Comparison of ENCODE assay signal across 1 cellular context in the genomic region with DNA sequence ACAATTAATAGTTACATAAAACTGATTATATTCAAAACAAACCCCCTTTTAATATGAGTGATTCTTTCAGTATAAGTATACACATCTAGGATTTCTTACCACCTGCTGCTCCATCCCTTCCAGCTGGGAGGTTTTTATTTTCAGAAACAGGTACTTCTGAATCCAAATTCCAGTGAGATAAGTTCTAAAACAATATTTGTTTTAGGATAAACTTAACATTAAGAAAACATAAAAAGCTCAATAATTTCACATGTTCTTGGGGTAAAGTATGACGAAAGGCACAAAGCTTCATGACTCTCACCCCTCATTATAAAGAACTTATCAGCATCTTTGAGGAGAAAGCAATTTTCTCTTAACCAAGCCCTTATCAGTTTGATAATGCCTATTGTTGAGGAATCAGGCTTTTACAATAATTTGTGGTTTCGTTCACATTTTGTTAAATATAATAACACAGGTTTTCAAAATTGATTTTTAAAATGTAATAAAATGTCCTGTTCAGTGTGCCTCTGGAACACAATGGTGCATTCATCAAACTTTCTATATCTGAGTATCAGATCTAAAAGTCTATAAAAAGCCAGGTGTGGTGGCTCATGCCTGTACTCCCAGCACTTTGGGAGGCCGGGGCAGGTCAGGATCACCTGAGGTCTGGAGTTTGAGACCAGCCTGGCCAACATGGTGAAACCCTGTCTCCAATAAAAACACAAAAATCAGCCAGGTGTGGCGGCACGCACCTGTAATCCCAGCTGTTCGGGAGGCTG.
TF ChIP-seq lines count a peak whose summit lies in the region.

No MANE protein-coding gene starts in this region.

TF ChIP-seq in HEK293, 187 proteins besides CTCF, POLR2A, EP300 and RAD21 (continued from another document):
- TF ChIP-seq, protein P1, sequence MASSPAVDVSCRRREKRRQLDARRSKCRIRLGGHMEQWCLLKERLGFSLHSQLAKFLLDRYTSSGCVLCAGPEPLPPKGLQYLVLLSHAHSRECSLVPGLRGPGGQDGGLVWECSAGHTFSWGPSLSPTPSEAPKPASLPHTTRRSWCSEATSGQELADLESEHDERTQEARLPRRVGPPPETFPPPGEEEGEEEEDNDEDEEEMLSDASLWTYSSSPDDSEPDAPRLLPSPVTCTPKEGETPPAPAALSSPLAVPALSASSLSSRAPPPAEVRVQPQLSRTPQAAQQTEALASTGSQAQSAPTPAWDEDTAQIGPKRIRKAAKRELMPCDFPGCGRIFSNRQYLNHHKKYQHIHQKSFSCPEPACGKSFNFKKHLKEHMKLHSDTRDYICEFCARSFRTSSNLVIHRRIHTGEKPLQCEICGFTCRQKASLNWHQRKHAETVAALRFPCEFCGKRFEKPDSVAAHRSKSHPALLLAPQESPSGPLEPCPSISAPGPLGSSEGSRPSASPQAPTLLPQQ (tag by site-specific recombination; IDR thresholded peaks at IDR 0.05), result no peak
- no peak for TF ChIP-seq SP2 (tag by site-specific recombination; IDR thresholded peaks at IDR 0.05)
- no peak for TF ChIP-seq ZNF549 (tag by site-specific recombination; IDR thresholded peaks at IDR 0.05)
- no peak for TF ChIP-seq RBAK (tag by site-specific recombination; IDR thresholded peaks at IDR 0.05)
- no peak for TF ChIP-seq ZNF23 (tag by site-specific recombination; IDR thresholded peaks at IDR 0.05; ENCODE audit: borderline replicate concordance)
- TF ChIP-seq ZIC2 (tag by site-specific recombination; IDR thresholded peaks at IDR 0.05), result 0 out of 2 replicates have a peak, but pooled peaks have one; percentile 11
- no peak for TF ChIP-seq ZNF37A (tag by site-specific recombination; IDR thresholded peaks at IDR 0.05)
- TF ChIP-seq, protein P2, sequence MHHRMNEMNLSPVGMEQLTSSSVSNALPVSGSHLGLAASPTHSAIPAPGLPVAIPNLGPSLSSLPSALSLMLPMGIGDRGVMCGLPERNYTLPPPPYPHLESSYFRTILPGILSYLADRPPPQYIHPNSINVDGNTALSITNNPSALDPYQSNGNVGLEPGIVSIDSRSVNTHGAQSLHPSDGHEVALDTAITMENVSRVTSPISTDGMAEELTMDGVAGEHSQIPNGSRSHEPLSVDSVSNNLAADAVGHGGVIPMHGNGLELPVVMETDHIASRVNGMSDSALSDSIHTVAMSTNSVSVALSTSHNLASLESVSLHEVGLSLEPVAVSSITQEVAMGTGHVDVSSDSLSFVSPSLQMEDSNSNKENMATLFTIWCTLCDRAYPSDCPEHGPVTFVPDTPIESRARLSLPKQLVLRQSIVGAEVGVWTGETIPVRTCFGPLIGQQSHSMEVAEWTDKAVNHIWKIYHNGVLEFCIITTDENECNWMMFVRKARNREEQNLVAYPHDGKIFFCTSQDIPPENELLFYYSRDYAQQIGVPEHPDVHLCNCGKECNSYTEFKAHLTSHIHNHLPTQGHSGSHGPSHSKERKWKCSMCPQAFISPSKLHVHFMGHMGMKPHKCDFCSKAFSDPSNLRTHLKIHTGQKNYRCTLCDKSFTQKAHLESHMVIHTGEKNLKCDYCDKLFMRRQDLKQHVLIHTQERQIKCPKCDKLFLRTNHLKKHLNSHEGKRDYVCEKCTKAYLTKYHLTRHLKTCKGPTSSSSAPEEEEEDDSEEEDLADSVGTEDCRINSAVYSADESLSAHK (tag by site-specific recombination; IDR thresholded peaks at IDR 0.05), result no peak
- TF ChIP-seq, protein P3, sequence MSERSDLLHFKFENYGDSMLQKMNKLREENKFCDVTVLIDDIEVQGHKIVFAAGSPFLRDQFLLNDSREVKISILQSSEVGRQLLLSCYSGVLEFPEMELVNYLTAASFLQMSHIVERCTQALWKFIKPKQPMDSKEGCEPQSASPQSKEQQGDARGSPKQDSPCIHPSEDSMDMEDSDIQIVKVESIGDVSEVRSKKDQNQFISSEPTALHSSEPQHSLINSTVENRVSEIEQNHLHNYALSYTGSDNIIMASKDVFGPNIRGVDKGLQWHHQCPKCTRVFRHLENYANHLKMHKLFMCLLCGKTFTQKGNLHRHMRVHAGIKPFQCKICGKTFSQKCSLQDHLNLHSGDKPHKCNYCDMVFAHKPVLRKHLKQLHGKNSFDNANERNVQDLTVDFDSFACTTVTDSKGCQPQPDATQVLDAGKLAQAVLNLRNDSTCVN (tag by site-specific recombination; optimal IDR thresholded peaks at IDR 0.05), result no peak
- peak; percentile 56 for TF ChIP-seq SCRT2 (tag by site-specific recombination; IDR thresholded peaks at IDR 0.05)
- TF ChIP-seq KLF9 (tag by site-specific recombination; IDR thresholded peaks at IDR 0.05; ENCODE audit: low read depth), result no peak
